In genomic region chr7:104149822-104150221, GRCh38 we compare ENCODE assay signal across 15 cellular contexts. TPM values are rescaled to one million over a fixed set of nuclear protein-coding genes. Genes with fewer than 3 reads are reported as not detected.
DNase-seq lines count a peak whose midpoint lies in the region; ATAC-seq and TF ChIP-seq lines count a peak whose summit lies in the region.
"Had no signal": no experiment of that assay in that cellular context is flagged by ENCODE, and none has a peak within 500 bp of the region (broad histone marks: within the 10 kb centered on the region; RNA-seq: fewer than 3 reads in every experiment).

No MANE protein-coding gene starts in this region.

- no peak for ATAC-seq in foreskin keratinocyte
- ATAC-seq: CD8-positive, alpha-beta T cell had no signal

- no peak overlapping the region for H3K27ac ChIP-seq in foreskin keratinocyte
- H3K27ac ChIP-seq: 22Rv1 had no signal

- H3K4me1 ChIP-seq in foreskin keratinocyte = no peaks in the 10 kb centered on the region

- DNase-seq in NCI-H2171 treated with DMSO at 0.1 percent for 48 hours (lab: John Stamatoyannopoulos, UW) = peak; percentile 18
- no peak for DNase-seq in NCI-H2171 (lab: John Stamatoyannopoulos, UW)
- DNase-seq in NCI-H146 (lab: John Stamatoyannopoulos, UW) = peak; percentile 36
- peak; percentile 5 for DNase-seq in amniotic epithelial cell (ENCODE audit: low read depth)
- DNase-seq in pons (ENCODE audit: low spot score) = peak; percentile 14
- no peak for DNase-seq in foreskin keratinocyte
- no peak for DNase-seq in dermis blood vessel endothelial cell
- DNase-seq: CD8-positive, alpha-beta T cell; COR-L47; DMS153; DMS79 treated with DMSO at 0.1 percent for 48 hours; EL; GDM1; GOT3 had no signal

- no peaks in the 10 kb centered on the region for H3K27me3 ChIP-seq in foreskin keratinocyte

- TF ChIP-seq CTCF in foreskin keratinocyte (conservative IDR thresholded peaks at IDR 0.05) = no peak

RNA-seq across cellular contexts. Expression of gene ORC5, which starts 58.0 kb away (rescaled TPM):
- total RNA-seq in foreskin keratinocyte = 19.5 and 23.0 TPM in 2 replicates
- polyA plus RNA-seq in foreskin keratinocyte = 17.8 and 19.9 TPM in 2 replicates
- 30.0 and 107 TPM in 2 replicates for total RNA-seq in dermis blood vessel endothelial cell

Comparison
In these comparisons a context has a peak if more than half of its experiments do, and no peak if none do; other contexts are left out.
1. DNase-seq: peak in NCI-H2171 treated with DMSO at 0.1 percent for 48 hours (single experiment), NCI-H146 (single experiment), amniotic epithelial cell (single experiment) and pons (single experiment); none in NCI-H2171 (single experiment), foreskin keratinocyte (0 of 2) and dermis blood vessel endothelial cell (single experiment).